ENCODE assay signal across 12 cellular contexts in the genomic region with DNA sequence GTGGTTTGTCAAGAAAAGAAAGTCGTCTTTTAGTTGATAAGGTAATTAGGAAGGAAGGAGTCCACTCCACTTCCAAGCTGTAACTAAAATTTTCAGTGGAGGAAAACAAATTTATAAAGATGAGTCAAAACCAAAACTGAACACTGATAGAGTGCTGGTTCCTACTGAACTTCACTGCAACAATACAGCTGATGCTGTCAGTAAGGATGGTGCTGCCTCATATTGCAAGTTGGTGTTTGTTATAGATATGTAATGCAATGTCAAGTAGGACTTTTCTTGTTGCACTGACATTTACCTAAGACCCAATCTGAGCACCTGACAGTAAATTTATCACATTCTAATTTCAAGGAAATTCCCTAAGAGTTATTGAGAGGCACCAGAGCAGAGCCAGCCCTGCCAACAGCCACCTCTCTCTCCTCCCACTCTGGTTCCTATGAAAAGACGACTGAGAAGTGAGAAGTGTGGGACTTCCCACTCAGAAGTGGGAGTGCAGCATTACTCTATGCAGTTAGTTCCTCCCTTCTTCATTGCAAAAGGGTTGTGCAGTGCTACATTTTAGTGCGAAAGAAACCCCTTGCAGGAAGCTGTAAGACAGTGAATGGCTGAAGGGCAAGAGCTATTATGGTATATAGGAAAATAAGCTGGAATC.
"Had no signal": no experiment of that assay in that cellular context is flagged by ENCODE, and none has a peak within 500 bp of the region (broad histone marks: within the 10 kb centered on the region; RNA-seq: fewer than 3 reads in every experiment).

No MANE protein-coding gene starts in this region.

- ATAC-seq: heart left ventricle, left colon had no signal

- DNase-seq: activated CD4-positive, alpha-beta T cell treated with anti-CD3 and anti-CD28 coated beads, Interleukin-2, amount 10 ng/mL, durations not matched to agents 7 days and 5 days; activated CD8-positive, alpha-beta memory T cell treated with anti-CD3 and anti-CD28 coated beads for 24 hours; activated naive CD4-positive, alpha-beta T cell treated with Interleukin-2 at 50 U/mL for 16 hours; aorta; cortex of kidney; effector CD8-positive, alpha-beta T cell; heart left ventricle; left colon; stimulated activated CD4-positive, alpha-beta T cell treated with anti-CD3 and anti-CD28 coated beads, Interleukin-2, amount 100 ng/mL, for 48 hours; stimulated activated naive CD4-positive, alpha-beta T cell; substantia nigra; transverse colon had no signal
